ENCODE assay signal across 9 cellular contexts in genomic region chr15:58438956-58439355, GRCh38. TPM values are rescaled to one million over a fixed set of nuclear protein-coding genes. Genes with fewer than 3 reads are reported as not detected.
DNase-seq lines count a peak whose midpoint lies in the region; ATAC-seq and TF ChIP-seq lines count a peak whose summit lies in the region.
"Had no signal": no experiment of that assay in that cellular context is flagged by ENCODE, and none has a peak within 500 bp of the region (broad histone marks: within the 10 kb centered on the region; RNA-seq: fewer than 3 reads in every experiment).

No MANE protein-coding gene starts in this region.

- no CpG with 5 or more reads among the region's 7 CpGs for WGBS in iPS DF 6.9 (ENCODE audit: insufficient coverage, insufficient read length)

- H3K4me3 Mint-ChIP-seq in activated T-helper 17 cell treated with anti-CD3 and anti-CD28 coated beads, Interleukin-2, amount 50 U/mL, for 72 hours = no peak overlapping the region

- H3K27me3 ChIP-seq in iPS DF 6.9 (ENCODE audit: control insufficient read depth, insufficient read depth, low read length) = no peaks in the 10 kb centered on the region

- no peaks in the 10 kb centered on the region for H3K9me3 ChIP-seq in iPS DF 6.9 (ENCODE audit: control insufficient read depth, insufficient read depth, low read length)

- no peak overlapping the region for H3K4me3 ChIP-seq in AG09309 (ENCODE audit: control insufficient read depth, low read depth, low read length)
- no peak overlapping the region for H3K4me3 ChIP-seq in GM12875 (ENCODE audit: low read depth, low read length)
- no peak overlapping the region for H3K4me3 ChIP-seq in iPS DF 6.9 (ENCODE audit: low read length)

- no peaks in the 10 kb centered on the region for H3K36me3 ChIP-seq in iPS DF 6.9 (ENCODE audit: control insufficient read depth, insufficient read depth, low read length)

- no peaks in the 10 kb centered on the region for H3K4me1 Mint-ChIP-seq in activated T-helper 17 cell treated with anti-CD3 and anti-CD28 coated beads, Interleukin-2, amount 50 U/mL, for 72 hours

- ATAC-seq in activated T-helper 17 cell treated with anti-CD3 and anti-CD28 coated beads, Interleukin-2, amount 50 U/mL, for 72 hours (replicated peaks) = peak; percentile 72
- ATAC-seq in GM21367 (IDR thresholded peaks at IDR 0.05; ENCODE audit: unreplicated experiment) = no peak

- TF ChIP-seq CTCF in AG09309 (IDR thresholded peaks at IDR 0.05; ENCODE audit: control insufficient read depth, insufficient read depth, low read depth, low read length, missing control alignments) (peak; percentile 37), GM12875 (IDR thresholded peaks at IDR 0.05; ENCODE audit: borderline replicate concordance, insufficient read depth, low read depth, low read length) (0 out of 2 replicates have a peak, but pooled peaks have one; percentile 20)

- H3K27ac Mint-ChIP-seq in activated T-helper 17 cell treated with anti-CD3 and anti-CD28 coated beads, Interleukin-2, amount 50 U/mL, for 72 hours = peak overlapping the region; percentile 15

- H3K27me3 Mint-ChIP-seq in activated T-helper 17 cell treated with anti-CD3 and anti-CD28 coated beads, Interleukin-2, amount 50 U/mL, for 72 hours = no peaks in the 10 kb centered on the region

- no peaks in the 10 kb centered on the region for H3K9me3 Mint-ChIP-seq in activated T-helper 17 cell treated with anti-CD3 and anti-CD28 coated beads, Interleukin-2, amount 50 U/mL, for 72 hours

- no peak overlapping the region for H3K27ac ChIP-seq in iPS DF 6.9 (ENCODE audit: low read length)

- DNase-seq in AG09309 (ENCODE audit: low read depth) (peak; percentile 16), NCI-H524 treated with DMSO at 0.1 percent for 48 hours (lab: John Stamatoyannopoulos, UW) (peak; percentile 55), iPS DF 6.9 (ENCODE audit: low read depth, low spot score) (peak; percentile 29), activated gamma-delta T cell (lab: John Stamatoyannopoulos, UW) (no peak), T-helper 9 cell (no peak)

- H3K36me3 Mint-ChIP-seq in activated T-helper 17 cell treated with anti-CD3 and anti-CD28 coated beads, Interleukin-2, amount 50 U/mL, for 72 hours (ENCODE audit: low read depth) = no peaks in the 10 kb centered on the region

- H3K4me1 ChIP-seq in iPS DF 6.9 (ENCODE audit: control insufficient read depth, insufficient read depth, low read length) = peaks cover 3% of the 10 kb centered on the region; the same call in 1 of the 2 replicates

RNA-seq across cellular contexts. Expression of gene LIPC, which starts 7.2 kb away (rescaled TPM):
- under 1 TPM; 0.17 to 0.26 TPM for total RNA-seq in activated T-helper 17 cell treated with anti-CD3 and anti-CD28 coated beads, Interleukin-2, amount 50 U/mL, for 72 hours
- total RNA-seq: temporal lobe had no signal

Comparison
In these comparisons a context has a peak if more than half of its experiments do, and no peak if none do; other contexts are left out.
1. DNase-seq: peak in AG09309 (single experiment), NCI-H524 treated with DMSO at 0.1 percent for 48 hours (single experiment) and iPS DF 6.9 (single experiment); none in activated gamma-delta T cell (single experiment) and T-helper 9 cell (single experiment).